8 cellular contexts compared by ENCODE assay signal in the genomic region with DNA sequence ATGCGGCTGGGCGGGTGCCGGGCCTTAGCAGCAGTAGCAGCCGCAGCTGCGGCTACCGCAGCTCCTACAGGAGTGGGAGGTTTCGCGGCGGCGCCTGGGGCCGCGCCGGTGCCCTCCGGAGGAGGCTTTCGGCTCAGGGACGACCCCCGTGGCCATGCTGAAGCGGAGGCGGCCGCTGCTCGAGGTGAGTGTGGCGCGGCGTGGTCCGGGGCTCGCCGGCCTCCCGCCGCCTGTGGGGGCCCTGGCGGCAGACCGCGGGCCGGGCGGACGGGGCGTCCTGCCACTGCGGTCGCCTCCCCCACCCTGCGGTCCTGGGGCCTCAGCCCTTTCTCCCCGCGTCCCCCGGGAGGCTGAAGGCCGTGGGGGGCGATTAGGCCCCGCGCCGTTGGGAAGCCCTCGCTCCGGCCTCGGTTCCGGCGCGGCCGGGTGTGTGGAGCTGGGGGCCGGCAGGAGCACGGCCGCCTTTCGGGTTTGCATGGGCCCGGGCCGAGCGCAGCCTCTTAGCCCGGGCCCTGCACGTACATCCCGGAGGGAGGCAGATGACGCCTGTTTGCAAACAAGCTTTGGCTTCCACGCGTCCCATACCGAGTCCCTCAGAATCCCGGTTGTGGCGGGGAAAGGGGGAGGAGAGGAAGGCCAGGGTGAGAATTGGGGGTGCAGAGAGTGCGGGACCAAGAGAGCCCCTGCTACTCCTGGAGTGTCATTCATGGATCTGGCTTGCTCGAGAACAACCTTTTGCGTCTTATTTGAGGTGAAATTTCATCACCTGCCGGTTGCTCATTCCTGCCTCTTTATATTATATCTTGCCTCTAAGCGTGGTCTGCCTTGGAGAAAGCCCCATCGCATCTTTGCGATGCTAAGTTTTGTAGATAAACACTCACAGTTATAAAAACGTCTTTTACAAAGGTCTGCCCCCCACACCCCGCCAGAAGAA.
DNase-seq lines count a peak whose midpoint lies in the region; ATAC-seq, FAIRE-seq and TF ChIP-seq lines count a peak whose summit lies in the region.

No MANE protein-coding gene starts in this region.

- peak; percentile 44 for ATAC-seq in GM19035 (IDR thresholded peaks at IDR 0.05; ENCODE audit: unreplicated experiment)
- peak; percentile 54 for ATAC-seq in HG03354 (IDR thresholded peaks at IDR 0.05; ENCODE audit: poor library complexity, severe bottlenecking, unreplicated experiment)

- no peak for FAIRE-seq in urothelium cell line (lab: Jason Lieb, UNC)

- no peak for TF ChIP-seq CTCF in OCI-LY1 (IDR thresholded peaks at IDR 0.05; ENCODE audit: low read length)

- H3K79me2 ChIP-seq in OCI-LY1 (ENCODE audit: insufficient read depth, low read length): no peaks in the 10 kb centered on the region

- H2AFZ ChIP-seq in OCI-LY1 (ENCODE audit: low read length): no peak overlapping the region
- H2AFZ ChIP-seq in neuron (ENCODE audit: low read depth, low read length): peak overlapping the region; percentile 96

- H3K9me2 ChIP-seq in OCI-LY1 (ENCODE audit: low read depth, low read length): no peaks in the 10 kb centered on the region

- peaks cover 32 to 52% (median 43%) of the 10 kb centered on the region in 10 experiments for H3K4me1 ChIP-seq in BLaER1 treated with 17β-estradiol and CSF1 and Interleukin-3, amounts not matched to agents 10 nM and 100 nM
- H3K4me1 ChIP-seq in OCI-LY1 (ENCODE audit: insufficient read depth, low read length, severe bottlenecking) (peaks cover 13% of the 10 kb centered on the region), neuron (ENCODE audit: insufficient read depth, low read length) (peaks cover 21% of the 10 kb centered on the region)

- peak overlapping the region; percentile 91 to 99 (median 97) for H3K9ac ChIP-seq in BLaER1 treated with 17β-estradiol and CSF1 and Interleukin-3, amounts not matched to agents 10 nM and 100 nM
- H3K9ac ChIP-seq in OCI-LY1 (ENCODE audit: low read length): peak overlapping the region; percentile 63

- H3K27ac ChIP-seq in BLaER1 treated with 17β-estradiol and CSF1 and Interleukin-3, amounts not matched to agents 10 nM and 100 nM: peak overlapping the region; percentile 80 to 98 (median 94)
- no peak overlapping the region for H3K27ac ChIP-seq in OCI-LY1 (ENCODE audit: low read depth, low read length, poor library complexity, severe bottlenecking)

- no peaks in the 10 kb centered on the region for H3K9me3 ChIP-seq in BLaER1 treated with 17β-estradiol and CSF1 and Interleukin-3, amounts not matched to agents 10 nM and 100 nM (replicated peaks in 1 of 11)
- H3K9me3 ChIP-seq in OCI-LY1 (ENCODE audit: low read length): no peaks in the 10 kb centered on the region
- no peaks in the 10 kb centered on the region for H3K9me3 ChIP-seq in neuron (ENCODE audit: low read length)

- peak overlapping the region; percentile 79 to 98 (median 93) for H3K4me2 ChIP-seq in BLaER1 treated with 17β-estradiol and CSF1 and Interleukin-3, amounts not matched to agents 10 nM and 100 nM
- H3K4me2 ChIP-seq in OCI-LY1 (ENCODE audit: low read length): peak overlapping the region; percentile 70

- H3K36me3 ChIP-seq in BLaER1 treated with 17β-estradiol and CSF1 and Interleukin-3, amounts not matched to agents 10 nM and 100 nM: no peaks in the 10 kb centered on the region
- H3K36me3 ChIP-seq in OCI-LY1 (ENCODE audit: insufficient read depth, low read length) (no peaks in the 10 kb centered on the region), neuron (ENCODE audit: insufficient read depth, low read length) (no peaks in the 10 kb centered on the region)

- H3K27me3 ChIP-seq in BLaER1 treated with 17β-estradiol and CSF1 and Interleukin-3, amounts not matched to agents 10 nM and 100 nM: no peaks in the 10 kb centered on the region
- H3K27me3 ChIP-seq in OCI-LY1 (ENCODE audit: insufficient read depth, low read length): no peaks in the 10 kb centered on the region
- H3K27me3 ChIP-seq in neuron (ENCODE audit: insufficient read depth, low read length): peaks cover 3% of the 10 kb centered on the region

- H3F3A ChIP-seq in OCI-LY1 (ENCODE audit: insufficient read depth, low read length): no peaks in the 10 kb centered on the region

- peaks cover 0 to 52% (median 22%) of the 10 kb centered on the region in 11 experiments; a peak in 11 of 22 replicates for H4K20me1 ChIP-seq in BLaER1 treated with 17β-estradiol and CSF1 and Interleukin-3, amounts not matched to agents 10 nM and 100 nM
- no peaks in the 10 kb centered on the region for H4K20me1 ChIP-seq in OCI-LY1 (ENCODE audit: insufficient read depth, low read length)

- H3K4me3 ChIP-seq in BLaER1 treated with 17β-estradiol and CSF1 and Interleukin-3, amounts not matched to agents 10 nM and 100 nM: peak overlapping the region; percentile 86 to 99 (median 94)
- H3K4me3 ChIP-seq in OCI-LY1 (ENCODE audit: low read depth, low read length, poor library complexity, severe bottlenecking) (peak overlapping the region; percentile 64), neuron (ENCODE audit: low read length) (peak overlapping the region; percentile 74)

- peak; percentile 67 for DNase-seq in activated effector memory CD4-positive, alpha-beta T cell treated with anti-CD3 and anti-CD28 coated beads, Interleukin-2, amount 50 U/mL, for 16 hours
- peak; percentile 32 for DNase-seq in foreskin melanocyte
- peak; percentile 55 for DNase-seq in urothelium cell line (ENCODE audit: low spot score)
